In the genomic region with DNA sequence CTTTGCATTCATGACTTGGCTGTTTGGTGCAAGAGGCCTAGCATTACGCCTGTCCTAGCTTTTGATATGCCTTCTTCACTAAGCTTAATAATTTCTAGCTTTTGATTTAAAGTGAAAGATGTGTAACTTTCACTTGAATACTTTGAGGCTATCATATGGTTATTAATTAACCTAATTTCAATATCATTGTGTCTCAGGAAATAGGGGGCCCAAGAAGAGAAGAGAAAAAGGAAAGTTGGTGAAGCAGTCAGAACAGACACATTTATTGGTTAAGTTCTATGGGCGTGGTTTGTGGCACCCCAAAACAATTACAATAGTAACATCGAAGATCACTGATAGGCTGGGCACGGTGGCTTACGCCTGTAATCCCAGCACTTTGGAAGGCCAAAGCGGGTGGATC, we compare ENCODE assay signal across 22 cellular contexts. TPM values are rescaled to one million over a fixed set of nuclear protein-coding genes. Genes with fewer than 3 reads are reported as not detected.
DNase-seq lines count a peak whose midpoint lies in the region; ATAC-seq, FAIRE-seq and TF ChIP-seq lines count a peak whose summit lies in the region.
"Had no signal": no experiment of that assay in that cellular context is flagged by ENCODE, and none has a peak within 500 bp of the region (broad histone marks: within the 10 kb centered on the region; RNA-seq: fewer than 3 reads in every experiment).

No MANE protein-coding gene starts in this region.

- no peaks in the 10 kb centered on the region for H3K36me3 ChIP-seq in uterus
- peaks cover 3 to 29% of the 10 kb centered on the region in 2 donors for H3K36me3 ChIP-seq in small intestine (ENCODE audit: control insufficient read depth in 2 of 2, insufficient read depth in 2 of 2, low read length in 2 of 2)
- no peaks in the 10 kb centered on the region for H3K36me3 ChIP-seq in vagina
- H3K36me3 ChIP-seq: MG63 had no signal

- peak; percentile 83 for FAIRE-seq in GM18507 (lab: Jason Lieb, UNC)
- no peak for FAIRE-seq in small intestine (lab: Jason Lieb, UNC)

- H3K27ac ChIP-seq in uterus (no peak overlapping the region), small intestine (ENCODE audit: low read depth in 1 of 2, low read length in 1 of 2) (no peak overlapping the region), vagina (no peak overlapping the region)

- no peak overlapping the region for H3K4me3 ChIP-seq in uterus
- H3K4me3 ChIP-seq in small intestine (ENCODE audit: low read depth in 1 of 2, low read length in 2 of 2) = no peak overlapping the region
- no peak overlapping the region for H3K4me3 ChIP-seq in vagina
- H3K4me3 ChIP-seq: MG63 had no signal

- TF ChIP-seq CTCF in natural killer cell (IDR thresholded peaks at IDR 0.05) (no peak), uterus (IDR thresholded peaks at IDR 0.05) (no peak), vagina (IDR thresholded peaks at IDR 0.05) (no peak)

- H3K4me1 Mint-ChIP-seq in T-helper 17 cell (peaks cover 17% of the 10 kb centered on the region), natural killer cell (peaks cover 5 to 18% of the 10 kb centered on the region in 2 donors)

- DNase-seq in GM18507 (ENCODE audit: extremely low spot score, insufficient read length, low read depth) (no peak), T-helper 17 cell (no peak), natural killer cell (no peak), uterus (no peak), small intestine (no peak), vagina (ENCODE audit: extremely low spot score in 2 of 2) (no peak)
- DNase-seq: 8988T; ACHN; DMS153; DND-41; KBM-7; MG63; NCI-H2029 treated with DMSO at 0.1 percent for 48 hours; NCI-H446 treated with DMSO at 0.1 percent for 48 hours; NCI-H526; NK-92 treated with Interleukin-12 subunit alpha and Interleukin-12 subunit beta, amount 100 ng/mL, for 24 hours; Right ventricle myocardium superior; RPMI8226 had no signal

- H3K9me3 ChIP-seq in T-helper 17 cell (ENCODE audit: control insufficient read depth, low read length, poor library complexity, severe bottlenecking) = no peaks in the 10 kb centered on the region
- H3K9me3 ChIP-seq in uterus = no peaks in the 10 kb centered on the region
- H3K9me3 ChIP-seq in small intestine (ENCODE audit: control insufficient read depth, low read depth) = no peaks in the 10 kb centered on the region
- no peaks in the 10 kb centered on the region for H3K9me3 ChIP-seq in vagina
- H3K9me3 ChIP-seq: MG63 had no signal

- H3K27me3 Mint-ChIP-seq in T-helper 17 cell (no peaks in the 10 kb centered on the region), natural killer cell (ENCODE audit: low read depth in 2 of 2) (no peaks in the 10 kb centered on the region)

- H3K4me1 ChIP-seq in uterus (no peaks in the 10 kb centered on the region), small intestine (ENCODE audit: control insufficient read depth in 2 of 2, insufficient read depth in 1 of 2, low read depth in 1 of 2, low read length in 1 of 2) (no peaks in the 10 kb centered on the region), vagina (no peaks in the 10 kb centered on the region)

- H3K27me3 ChIP-seq in uterus = no peaks in the 10 kb centered on the region
- H3K27me3 ChIP-seq in small intestine (ENCODE audit: control insufficient read depth in 2 of 2, insufficient read depth in 2 of 2, low read length in 2 of 2) = no peaks in the 10 kb centered on the region
- H3K27me3 ChIP-seq in vagina = no peaks in the 10 kb centered on the region
- H3K27me3 ChIP-seq: MG63 had no signal

- H3K36me3 Mint-ChIP-seq in T-helper 17 cell (ENCODE audit: low read depth) = peaks cover 18% of the 10 kb centered on the region
- peaks cover 18% of the 10 kb centered on the region for H3K36me3 Mint-ChIP-seq in natural killer cell

- no peak for TF ChIP-seq POLR2A in uterus (IDR thresholded peaks at IDR 0.05)
- TF ChIP-seq POLR2A in vagina (IDR thresholded peaks at IDR 0.05) = no peak

- peak overlapping the region; percentile 4 for H3K27ac Mint-ChIP-seq in T-helper 17 cell
- H3K27ac Mint-ChIP-seq in natural killer cell = peak overlapping the region; percentile 28 to 51

- H3K4me3 Mint-ChIP-seq in T-helper 17 cell = no peak overlapping the region
- H3K4me3 Mint-ChIP-seq in natural killer cell = no peak overlapping the region

- no peaks in the 10 kb centered on the region for H3K9me3 Mint-ChIP-seq in natural killer cell

- WGBS in small intestine, 3 donors = 89 to 92% (median 91%) methylated on average over 6 of the region's 6 CpGs

- intact Hi-C loops in natural killer cell (cut with micrococcal nuclease) = no loop called here
- intact Hi-C loops in uterus (cut with DNase I; ENCODE audit: low total_unique reads) = no loop called here
- intact Hi-C loops in vagina (cut with DNase I) = no loop called here

- ATAC-seq in HG03108 (IDR thresholded peaks at IDR 0.05; ENCODE audit: unreplicated experiment) = peak; percentile 49
- no peak for ATAC-seq in T-helper 17 cell
- ATAC-seq in natural killer cell = no peak
- no peak for ATAC-seq in HG03460 (IDR thresholded peaks at IDR 0.05; ENCODE audit: unreplicated experiment)
- ATAC-seq: HCT116 had no signal

RNA-seq across cellular contexts. Expression of gene F2RL2, which starts 40.9 kb away (rescaled TPM):
- total RNA-seq in T-helper 17 cell (not detected), natural killer cell (not detected), uterus (1 to 10 TPM in 3 of 4 donors, under 1 TPM in 1; 0.26 to 1.5 (median 1.2) TPM), vagina (not detected)
- polyA plus RNA-seq in small intestine = under 1 TPM in 1 of 3 donors, not detected in 2; 0.73 TPM
- total RNA-seq: SK-MEL-5 had no signal

RNA-seq across cellular contexts. Expression of gene F2R, which starts 51.9 kb away (rescaled TPM):
- total RNA-seq in T-helper 17 cell = 10 to 100 TPM in 1 of 2 donors, 1 to 10 TPM in 1; 3.6 to 20.4 TPM
- 10 to 100 TPM; 43.2 to 53.9 (median 50.1) TPM for total RNA-seq in natural killer cell
- 10 to 100 TPM in 3 of 4 donors, 1 to 10 TPM in 1; 9.4 to 38.7 (median 16.7) TPM for total RNA-seq in uterus
- 1 to 10 TPM in 2 of 3 donors, under 1 TPM in 1; 0.45 to 9.8 (median 2.4) TPM for polyA plus RNA-seq in small intestine
- total RNA-seq in vagina = 7.1 TPM
